ENCODE assay signal across 8 cellular contexts in genomic region chr11:60950933-60951610, GRCh38. TPM values are rescaled to one million over a fixed set of nuclear protein-coding genes. Genes with fewer than 3 reads are reported as not detected.
DNase-seq lines count a peak whose midpoint lies in the region; ATAC-seq and TF ChIP-seq lines count a peak whose summit lies in the region.

No MANE protein-coding gene starts in this region.

- H3K9me3 Mint-ChIP-seq in activated T-helper 17 cell treated with anti-CD3 and anti-CD28 coated beads, Interleukin-2, amount 50 U/mL, for 72 hours: no peaks in the 10 kb centered on the region
- H3K9me3 Mint-ChIP-seq in immature natural killer cell: no peaks in the 10 kb centered on the region
- H3K9me3 Mint-ChIP-seq in stimulated activated memory B cell treated with anti-CD40 and anti-IgM and Interleukin-4, amounts not matched to agents 10 μg/mL and 1 μg/mL and 100 μg/mL, for 72 hours: no peaks in the 10 kb centered on the region

- H3K27ac Mint-ChIP-seq in activated T-helper 17 cell treated with anti-CD3 and anti-CD28 coated beads, Interleukin-2, amount 50 U/mL, for 72 hours: no peak overlapping the region
- no peak overlapping the region for H3K27ac Mint-ChIP-seq in immature natural killer cell
- H3K27ac Mint-ChIP-seq in stimulated activated memory B cell treated with anti-CD40 and anti-IgM and Interleukin-4, amounts not matched to agents 10 μg/mL and 1 μg/mL and 100 μg/mL, for 72 hours: peak overlapping the region; percentile 96

- peaks cover 17% of the 10 kb centered on the region for H3K27me3 Mint-ChIP-seq in activated T-helper 17 cell treated with anti-CD3 and anti-CD28 coated beads, Interleukin-2, amount 50 U/mL, for 72 hours
- peaks cover 3 to 13% (median 8%) of the 10 kb centered on the region in 3 donors for H3K27me3 Mint-ChIP-seq in immature natural killer cell (ENCODE audit: low read depth in 3 of 3)
- no peaks in the 10 kb centered on the region for H3K27me3 Mint-ChIP-seq in stimulated activated memory B cell treated with anti-CD40 and anti-IgM and Interleukin-4, amounts not matched to agents 10 μg/mL and 1 μg/mL and 100 μg/mL, for 72 hours

- POLR2A ChIA-PET in RWPE1 (lab: Yijun Ruan, JAX; ENCODE audit: low non-redundant PET): no interaction called here

- peak in 2 of 3 donors; percentile 14 to 31 for DNase-seq in immature natural killer cell
- no peak for DNase-seq in AG08395 (ENCODE audit: low spot score)
- no peak for DNase-seq in NCI-H1436 (lab: John Stamatoyannopoulos, UW)
- DNase-seq in RWPE1 (ENCODE audit: low spot score): no peak

- TF ChIP-seq CTCF in RWPE1 (conservative IDR thresholded peaks at IDR 0.05; ENCODE audit: low read depth): no peak

- H3K4me3 Mint-ChIP-seq in activated T-helper 17 cell treated with anti-CD3 and anti-CD28 coated beads, Interleukin-2, amount 50 U/mL, for 72 hours: peak overlapping the region; percentile 71
- peak overlapping the region; percentile 83 to 93 (median 89) for H3K4me3 Mint-ChIP-seq in immature natural killer cell
- H3K4me3 Mint-ChIP-seq in stimulated activated memory B cell treated with anti-CD40 and anti-IgM and Interleukin-4, amounts not matched to agents 10 μg/mL and 1 μg/mL and 100 μg/mL, for 72 hours: peak overlapping the region; percentile 88

- ATAC-seq in GM19324 (IDR thresholded peaks at IDR 0.05; ENCODE audit: low FRiP score, unreplicated experiment) (peak; percentile 27), HG02885 (IDR thresholded peaks at IDR 0.05; ENCODE audit: poor library complexity, unreplicated experiment) (no peak)
- ATAC-seq in activated T-helper 17 cell treated with anti-CD3 and anti-CD28 coated beads, Interleukin-2, amount 50 U/mL, for 72 hours (replicated peaks): peak; percentile 54
- peak; percentile 49 for ATAC-seq in stimulated activated memory B cell treated with anti-CD40 and anti-IgM and Interleukin-4, amounts not matched to agents 10 μg/mL and 1 μg/mL and 100 μg/mL, for 72 hours

- H3K4me1 Mint-ChIP-seq in activated T-helper 17 cell treated with anti-CD3 and anti-CD28 coated beads, Interleukin-2, amount 50 U/mL, for 72 hours: peaks cover 6% of the 10 kb centered on the region
- H3K4me1 Mint-ChIP-seq in immature natural killer cell: peaks cover 14 to 21% of the 10 kb centered on the region in 2 donors
- H3K4me1 Mint-ChIP-seq in stimulated activated memory B cell treated with anti-CD40 and anti-IgM and Interleukin-4, amounts not matched to agents 10 μg/mL and 1 μg/mL and 100 μg/mL, for 72 hours: peaks cover 60% of the 10 kb centered on the region

- CTCF ChIA-PET in RWPE1 (lab: Yijun Ruan, JAX): interaction anchor here (0.6 kb wide), 1 partner anchor 178 kb away, joined by 4 read pairs; no protein-coding TSS in a partner anchor

- no peak overlapping the region for H3K27ac ChIP-seq in RWPE1

- H3K36me3 Mint-ChIP-seq in activated T-helper 17 cell treated with anti-CD3 and anti-CD28 coated beads, Interleukin-2, amount 50 U/mL, for 72 hours (ENCODE audit: low read depth): no peaks in the 10 kb centered on the region
- H3K36me3 Mint-ChIP-seq in immature natural killer cell: no peaks in the 10 kb centered on the region
- peaks cover 18% of the 10 kb centered on the region for H3K36me3 Mint-ChIP-seq in stimulated activated memory B cell treated with anti-CD40 and anti-IgM and Interleukin-4, amounts not matched to agents 10 μg/mL and 1 μg/mL and 100 μg/mL, for 72 hours

RNA-seq across cellular contexts. Expression of gene SLC15A3, which starts 0.9 kb away (rescaled TPM):
- total RNA-seq in activated T-helper 17 cell treated with anti-CD3 and anti-CD28 coated beads, Interleukin-2, amount 50 U/mL, for 72 hours: 1 to 10 TPM; 1.0 to 1.3 TPM
- under 1 TPM in 2 of 3 donors, not detected in 1; 0.41 to 0.43 TPM for polyA plus RNA-seq in immature natural killer cell

RNA-seq across cellular contexts. Expression of gene CD6, which starts 20.4 kb away (rescaled TPM):
- 100 to 1,000 TPM; 254 to 438 TPM for total RNA-seq in activated T-helper 17 cell treated with anti-CD3 and anti-CD28 coated beads, Interleukin-2, amount 50 U/mL, for 72 hours
- polyA plus RNA-seq in immature natural killer cell: 10 to 100 TPM; 17.3 to 47.3 (median 19.1) TPM

RNA-seq across cellular contexts. Expression of gene TMEM132A, which starts 26.8 kb away (rescaled TPM):
- total RNA-seq in activated T-helper 17 cell treated with anti-CD3 and anti-CD28 coated beads, Interleukin-2, amount 50 U/mL, for 72 hours: under 1 TPM in 1 of 2 donors, not detected in 1; 0.29 TPM
- not detected for polyA plus RNA-seq in immature natural killer cell

RNA-seq across cellular contexts. Expression of gene TMEM109, which starts 37.1 kb away (rescaled TPM):
- 10 to 100 TPM; 42.8 to 99.7 TPM for total RNA-seq in activated T-helper 17 cell treated with anti-CD3 and anti-CD28 coated beads, Interleukin-2, amount 50 U/mL, for 72 hours
- 100 to 1,000 TPM; 292 to 631 (median 400) TPM for polyA plus RNA-seq in immature natural killer cell

RNA-seq across cellular contexts. Expression of gene PRPF19, which starts 44.7 kb away (rescaled TPM):
- total RNA-seq in activated T-helper 17 cell treated with anti-CD3 and anti-CD28 coated beads, Interleukin-2, amount 50 U/mL, for 72 hours: 100 to 1,000 TPM in 1 of 2 donors, 10 to 100 TPM in 1; 80.2 to 165 TPM
- polyA plus RNA-seq in immature natural killer cell: 10 to 100 TPM in 2 of 3 donors, 1 to 10 TPM in 1; 8.9 to 15.2 (median 13.6) TPM

Comparison
In these comparisons a context has a peak if more than half of its experiments do, and no peak if none do; other contexts are left out.
1. DNase-seq: peak in immature natural killer cell (2 of 3); none in AG08395 (single experiment), NCI-H1436 (single experiment) and RWPE1 (single experiment).
2. Peak in every context shown above with its lines, with median percentiles within 50 percentile points of each other: H3K4me3 Mint-ChIP-seq.